ENCODE assay signal across 44 cellular contexts in the genomic region with DNA sequence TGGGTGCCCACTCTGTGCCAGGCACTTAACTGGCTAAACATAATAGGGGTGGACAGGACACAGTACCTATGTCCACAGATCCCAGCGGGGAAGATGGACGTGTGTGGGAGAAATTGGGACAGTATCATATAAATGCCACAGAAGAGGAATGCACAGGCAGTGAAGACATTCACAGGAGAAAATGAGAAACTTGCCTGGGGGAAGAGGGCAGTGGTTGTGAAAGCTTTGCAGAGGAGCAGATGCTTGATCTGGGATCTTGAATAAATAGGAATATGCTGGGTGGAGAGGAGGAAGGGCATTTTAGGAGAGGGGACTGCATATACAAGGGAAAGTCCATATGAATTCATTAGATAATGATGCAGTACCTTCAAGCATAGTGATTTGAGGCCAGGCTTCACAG. TPM values are rescaled to one million over a fixed set of nuclear protein-coding genes. Genes with fewer than 3 reads are reported as not detected.
"Had no signal": no experiment of that assay in that cellular context is flagged by ENCODE, and none has a peak within 500 bp of the region (broad histone marks: within the 10 kb centered on the region; RNA-seq: fewer than 3 reads in every experiment).

No MANE protein-coding gene starts in this region.

- H3K4me3 Mint-ChIP-seq: activated B cell treated with CpG ODN at 0.5 μM for 24 hours; activated CD4-positive, alpha-beta memory T cell treated with anti-CD3 and anti-CD28 coated beads for 36 hours; activated T-cell treated with anti-CD3 and anti-CD28 coated beads, Interleukin-2, amount 50 U/mL, for 4 hours; activated T-helper 1 cell treated with anti-CD3 and anti-CD28 coated beads, Interleukin-12 subunit alpha, Interleukin-12 subunit beta, Interleukin-2, Interleukin-4 antibody, amounts not matched to agents 30 ng/mL and 10 ng/mL and 1 ng/mL, durations not matched to agents 14 hours and 24 hours and 36 hours had no signal

- H3K9me3 Mint-ChIP-seq: activated B cell treated with CpG ODN at 0.5 μM for 24 hours; activated CD4-positive, alpha-beta memory T cell treated with anti-CD3 and anti-CD28 coated beads for 36 hours; activated naive CD4-positive, alpha-beta T cell treated with anti-CD3 and anti-CD28 coated beads, Interleukin-2, amount 50 U/mL, for 72 hours; activated T-cell treated with anti-CD3 and anti-CD28 coated beads, Interleukin-2, amount 50 U/mL, for 4 hours; activated T-helper 1 cell treated with anti-CD3 and anti-CD28 coated beads, Interleukin-12 subunit alpha, Interleukin-12 subunit beta, Interleukin-2, Interleukin-4 antibody, amounts not matched to agents 30 ng/mL and 10 ng/mL and 1 ng/mL, durations not matched to agents 14 hours and 24 hours and 36 hours had no signal

- DNase-seq: activated B cell treated with CpG ODN at 0.5 μM for 24 hours; activated CD4-positive, alpha-beta memory T cell treated with anti-CD3 and anti-CD28 coated beads for 36 hours; activated CD4-positive, alpha-beta T cell treated with anti-CD3 and anti-CD28 coated beads for 4 hours; activated CD4-positive, alpha-beta T cell treated with anti-CD3 and anti-CD28 coated beads, Interleukin-2, amount 50 U/mL, for 1 hour; activated CD4-positive, CD25-positive, alpha-beta regulatory T cell treated with anti-CD3 and anti-CD28 coated beads, Interleukin-2, amount 50 U/mL, for 72 hours; activated CD8-positive, alpha-beta memory T cell treated with anti-CD3 and anti-CD28 coated beads, Interleukin-2, amount 50 U/mL, for 4 hours; activated effector memory CD4-positive, alpha-beta T cell treated with anti-CD3 and anti-CD28 coated beads, Interleukin-2, amount 50 U/mL, for 16 hours; activated naive CD4-positive, alpha-beta T cell treated with Interleukin-2 at 50 U/mL for 16 hours; activated T-cell treated with anti-CD3 and anti-CD28 coated beads for 4 hours; activated T-cell treated with anti-CD3 and anti-CD28 coated beads, Interleukin-2, amount 50 U/mL, for 4 hours; amygdala; body of pancreas; caudate nucleus; cerebellar nuclear complex; Kasumi-1; KBM-7; MG63; MV-4-11; NCI-H1092; NCI-H1436 treated with DMSO at 0.1 percent for 48 hours; NCI-H1694 treated with DMSO at 0.1 percent for 48 hours; NCI-H2029; NCI-H345; NCI-H524 treated with DMSO at 0.1 percent for 48 hours; NCI-H748 treated with DMSO at 0.1 percent for 48 hours; NK-92 treated with Interleukin-12 subunit alpha and Interleukin-12 subunit beta, amount 100 ng/mL, for 24 hours; PC-9; SIG-M5; T-helper 1 cell; T-helper 2 cell; T-helper 9 cell had no signal

- FAIRE-seq: astrocyte, RCC 7860 had no signal

- ATAC-seq: activated naive CD4-positive, alpha-beta T cell treated with anti-CD3 and anti-CD28 coated beads, Interleukin-2, amount 50 U/mL, for 72 hours; activated T-cell treated with anti-CD3 and anti-CD28 coated beads, Interleukin-2, amount 50 U/mL, for 4 hours; body of pancreas; Right ventricle myocardium inferior; SK-N-SH treated with all-trans-retinoic acid at 6 μM for 48 hours had no signal

- H3K9me3 ChIP-seq: body of pancreas, breast epithelium, MG63 had no signal

- H3K27me3 Mint-ChIP-seq: activated B cell treated with CpG ODN at 0.5 μM for 24 hours; activated CD4-positive, alpha-beta memory T cell treated with anti-CD3 and anti-CD28 coated beads for 36 hours had no signal

- H3K4me2 ChIP-seq: PC-9 had no signal

- H3K4me1 ChIP-seq: body of pancreas, breast epithelium had no signal

- H2AFZ ChIP-seq: PC-9 had no signal

- H3K36me3 ChIP-seq: MG63 had no signal

- H3K27ac Mint-ChIP-seq: activated B cell treated with CpG ODN at 0.5 μM for 24 hours; activated CD4-positive, alpha-beta memory T cell treated with anti-CD3 and anti-CD28 coated beads for 36 hours; activated T-helper 1 cell treated with anti-CD3 and anti-CD28 coated beads, Interleukin-12 subunit alpha, Interleukin-12 subunit beta, Interleukin-2, Interleukin-4 antibody, amounts not matched to agents 30 ng/mL and 10 ng/mL and 1 ng/mL, durations not matched to agents 14 hours and 24 hours and 36 hours had no signal

- H3K27me3 ChIP-seq: body of pancreas, breast epithelium, MG63 had no signal

- H3K27ac ChIP-seq: body of pancreas, breast epithelium, PC-9, RWPE1, VCaP had no signal

- H3K4me3 ChIP-seq: body of pancreas, breast epithelium, MG63, PC-9 had no signal

RNA-seq across cellular contexts. Expression of a gene that starts 32.9 kb away (rescaled TPM):
- total RNA-seq: activated B cell treated with CpG ODN at 0.5 μM for 24 hours; activated CD4-positive, alpha-beta memory T cell treated with anti-CD3 and anti-CD28 coated beads for 36 hours; activated naive CD4-positive, alpha-beta T cell treated with anti-CD3 and anti-CD28 coated beads, Interleukin-2, amount 50 U/mL, for 72 hours; activated T-cell treated with anti-CD3 and anti-CD28 coated beads, Interleukin-2, amount 50 U/mL, for 4 hours; activated T-helper 1 cell treated with anti-CD3 and anti-CD28 coated beads, Interleukin-12 subunit alpha, Interleukin-12 subunit beta, Interleukin-2, Interleukin-4 antibody, amounts not matched to agents 30 ng/mL and 10 ng/mL and 1 ng/mL, durations not matched to agents 14 hours and 24 hours and 36 hours; astrocyte; body of pancreas; breast epithelium; NCI-H460; OCI-LY7; PC-9; Right ventricle myocardium inferior; SK-MEL-5 had no signal
- polyA plus RNA-seq: adipose tissue had no signal

RNA-seq across cellular contexts. Expression of a gene that starts 57.3 kb away (rescaled TPM):
- total RNA-seq: activated B cell treated with CpG ODN at 0.5 μM for 24 hours; activated naive CD4-positive, alpha-beta T cell treated with anti-CD3 and anti-CD28 coated beads, Interleukin-2, amount 50 U/mL, for 72 hours; astrocyte; body of pancreas; breast epithelium; NCI-H460; OCI-LY7; PC-9; Right ventricle myocardium inferior; SK-MEL-5 had no signal
- polyA plus RNA-seq: adipose tissue had no signal
